ENCODE assay signal across 8 cellular contexts in the genomic region with DNA sequence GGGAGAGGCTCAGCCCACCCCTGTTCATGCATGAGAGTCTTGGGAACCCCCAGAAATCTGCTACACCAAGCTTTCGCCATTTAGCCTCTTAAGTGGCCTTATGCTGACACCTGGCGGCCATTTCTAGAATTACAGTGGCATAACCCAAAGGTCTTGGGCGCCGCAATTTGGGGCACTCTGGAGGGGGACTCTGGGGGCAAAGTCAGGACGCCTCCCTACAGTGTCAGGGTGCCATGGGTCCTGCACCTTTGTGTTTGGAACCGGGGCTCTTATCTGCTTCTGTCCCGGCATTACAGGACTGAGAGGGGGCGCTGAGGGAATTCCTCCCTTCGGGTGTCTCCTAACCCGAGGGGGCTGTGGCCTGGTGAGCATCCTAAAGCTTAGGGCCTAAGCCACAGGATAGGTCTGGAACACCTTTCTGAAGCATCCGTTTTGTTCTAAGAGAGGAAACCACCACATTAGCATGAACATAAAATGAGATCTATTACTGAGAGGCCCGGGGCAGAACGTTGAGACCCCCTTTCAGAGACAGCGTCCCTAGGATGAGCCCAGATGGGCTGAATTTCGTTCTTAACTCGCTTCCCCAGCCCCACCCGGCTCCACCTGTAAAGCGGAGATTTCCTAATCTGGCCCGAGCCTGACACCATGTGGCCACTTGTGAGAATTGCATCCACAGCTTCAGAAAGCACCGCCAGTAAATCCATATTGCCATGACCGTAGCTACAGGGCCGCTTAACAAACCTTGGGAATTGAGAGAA. TPM values are rescaled to one million over a fixed set of nuclear protein-coding genes. Genes with fewer than 3 reads are reported as not detected.
DNase-seq lines count a peak whose midpoint lies in the region; ATAC-seq and TF ChIP-seq lines count a peak whose summit lies in the region.

No MANE protein-coding gene starts in this region.

- no peaks in the 10 kb centered on the region for H3F3A ChIP-seq in GM23248 (ENCODE audit: insufficient read depth)

- no peak overlapping the region for H3K4me3 ChIP-seq in GM23248

- no peaks in the 10 kb centered on the region for H3K36me3 Mint-ChIP-seq in chondrocyte (ENCODE audit: low read depth)

- H4K20me1 ChIP-seq in GM23248 (ENCODE audit: insufficient read depth), result no peaks in the 10 kb centered on the region

- no peaks in the 10 kb centered on the region for H3K9me2 ChIP-seq in GM23248 (ENCODE audit: insufficient read depth)

- WGBS in GM23248 (ENCODE audit: low coverage in 1 of 2, low lambda C conversion rate in 2 of 2, missing lambda C conversion rate in 2 of 2), 2 experiments, result 2 to 4% methylated on average over 22 of the region's 22 CpGs

- no peak overlapping the region for H2AFZ ChIP-seq in GM23248

- H3K27ac ChIP-seq in GM23248, result no peak overlapping the region

- H3K27me3 ChIP-seq in GM23248 (replicated peaks; ENCODE audit: insufficient read depth), result peaks cover 40% of the 10 kb centered on the region

- no peaks in the 10 kb centered on the region for H3K9me3 Mint-ChIP-seq in chondrocyte (ENCODE audit: low read depth)

- no peaks in the 10 kb centered on the region for H3K79me2 ChIP-seq in GM23248 (ENCODE audit: insufficient read depth)

- H3K27me3 Mint-ChIP-seq in chondrocyte (ENCODE audit: low read depth), result peaks cover 21% of the 10 kb centered on the region

- H3K9ac ChIP-seq in GM23248, result no peak overlapping the region

- peak overlapping the region; percentile 2 for H3K4me3 Mint-ChIP-seq in chondrocyte (ENCODE audit: unreplicated experiment)

- no peaks in the 10 kb centered on the region for H3K4me1 ChIP-seq in GM23248 (ENCODE audit: insufficient read depth)

- in situ Hi-C loops in GM23248 (cut with MboI), result loop anchor here (25.0 kb wide), 2 partner anchors 289 to 439 kb away; a partner anchor contains a TSS

- DNase-seq in AG08396 (ENCODE audit: low spot score) (peak; percentile 88), GM23248 (peak; percentile 77), NCI-H446 treated with DMSO at 0.1 percent for 48 hours (lab: John Stamatoyannopoulos, UW) (peak; percentile 21), chondrocyte (ENCODE audit: low spot score) (no peak), left kidney (ENCODE audit: low read depth, low spot score) (peak; percentile 92)
- peak; percentile 79 to 82 for DNase-seq in activated CD4-positive, alpha-beta T cell treated with anti-CD3 and anti-CD28 coated beads for 4 hours
- DNase-seq in stimulated activated CD4-positive, alpha-beta T cell treated with anti-CD3 and anti-CD28 coated beads, Interleukin-4, amount 100 ng/mL, for 24 hours, result peak; percentile 84

- no peak for ATAC-seq in HG03571 (IDR thresholded peaks at IDR 0.05; ENCODE audit: unreplicated experiment)

- peak; percentile 85 for TF ChIP-seq CTCF in chondrocyte (IDR thresholded peaks at IDR 0.05)

- H3K4me1 Mint-ChIP-seq in chondrocyte (ENCODE audit: low read depth), result peaks cover 15% of the 10 kb centered on the region

- H3K36me3 ChIP-seq in GM23248 (ENCODE audit: low read depth), result no peaks in the 10 kb centered on the region

- no peak overlapping the region for H3K27ac Mint-ChIP-seq in chondrocyte (ENCODE audit: unreplicated experiment)

- no peak overlapping the region for H3K4me2 ChIP-seq in GM23248 (ENCODE audit: unreplicated experiment)

- H3K9me3 ChIP-seq in GM23248 (ENCODE audit: low read depth), result no peaks in the 10 kb centered on the region

RNA-seq across cellular contexts. Expression of a gene that starts 9.3 kb away (rescaled TPM):
- total RNA-seq in GM23248 (2014; rRNA removed; shearing (Covaris generic)), result not detected in 2 replicates
- not detected in 2 replicates for polyA plus RNA-seq in GM23248 (2016; fragmentation: Nextera tagmentation; extraction: Ambion mirVana)
- not detected in 3 replicates for total RNA-seq in chondrocyte

RNA-seq across cellular contexts. Expression of a gene that starts 12.5 kb away (rescaled TPM):
- not detected in 2 replicates for total RNA-seq in GM23248 (2014; rRNA removed; shearing (Covaris generic))
- polyA plus RNA-seq in GM23248 (2016; fragmentation: Nextera tagmentation; extraction: Ambion mirVana), result 0.06 and 0.18 TPM in 2 replicates
- 107 to 716 TPM (median 110 TPM) in 3 replicates for total RNA-seq in chondrocyte

RNA-seq across cellular contexts. Expression of a gene that starts 19.9 kb away (rescaled TPM):
- total RNA-seq in GM23248 (2014; rRNA removed; shearing (Covaris generic)), result not detected in 2 replicates
- not detected in 2 replicates for polyA plus RNA-seq in GM23248 (2016; fragmentation: Nextera tagmentation; extraction: Ambion mirVana)
- not detected in 3 replicates for total RNA-seq in chondrocyte

Comparison
In these comparisons a context has a peak if more than half of its experiments do, and no peak if none do; other contexts are left out.
1. RNA of a gene that starts 12.5 kb away (total RNA-seq): 107 to 716 TPM in chondrocyte; not detected in GM23248; every median in the first group is over 100 times any median in the second.